In the genomic region with DNA sequence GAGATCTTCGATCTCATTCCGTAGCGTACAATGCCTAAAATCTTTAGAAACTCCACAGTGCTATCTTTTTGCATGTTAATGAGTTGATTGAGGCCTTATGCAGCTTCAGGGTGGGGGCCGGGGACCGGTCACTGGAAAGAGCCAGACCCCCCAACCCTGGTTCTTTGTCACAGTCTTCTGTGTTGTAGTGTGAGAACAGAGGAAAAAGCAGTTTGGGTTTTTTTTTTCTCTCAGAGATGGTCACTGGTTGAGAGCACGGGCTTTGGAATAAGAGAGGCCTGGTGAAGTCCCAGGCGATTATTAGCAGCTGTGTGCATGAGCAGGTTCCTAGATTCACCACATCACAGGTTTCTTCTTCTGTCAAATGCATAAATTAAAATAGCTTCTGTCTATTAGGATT, we compare ENCODE assay signal across 23 cellular contexts.
DNase-seq lines count a peak whose midpoint lies in the region; ATAC-seq and TF ChIP-seq lines count a peak whose summit lies in the region.
"Had no signal": no experiment of that assay in that cellular context is flagged by ENCODE, and none has a peak within 500 bp of the region (broad histone marks: within the 10 kb centered on the region; RNA-seq: fewer than 3 reads in every experiment).

No MANE protein-coding gene starts in this region.

- H4K8ac ChIP-seq in mesendoderm (ENCODE audit: low read depth, low read length): peak overlapping the region; percentile 86

- H3K4me1 ChIP-seq in GM23338 (ENCODE audit: insufficient read depth) (0 out of 2 replicates have a peak, but pooled peaks cover 8% of the 10 kb centered on the region), mesendoderm (ENCODE audit: control insufficient read depth, low read depth, low read length) (peaks cover 2% of the 10 kb centered on the region), neural progenitor cell (peaks cover 45% of the 10 kb centered on the region)
- H3K4me1 ChIP-seq: BE2C, HAP-1 had no signal

- H2BK15ac ChIP-seq in mesendoderm (replicated peaks; ENCODE audit: low read depth): no peak overlapping the region

- H2BK5ac ChIP-seq in mesendoderm (ENCODE audit: low read length): peak overlapping the region; percentile 51

- no peak overlapping the region for H4K5ac ChIP-seq in mesendoderm (ENCODE audit: low read length)

- TF ChIP-seq CTCF in GM23338 (conservative IDR thresholded peaks at IDR 0.05; ENCODE audit: low read depth in 2 of 2) (no peak), brain (conservative IDR thresholded peaks at IDR 0.05) (no peak), neural progenitor cell (IDR thresholded peaks at IDR 0.05) (no peak), type B pancreatic cell (conservative IDR thresholded peaks at IDR 0.05) (no peak)

- no peaks in the 10 kb centered on the region for H3F3A ChIP-seq in GM23338 (replicated peaks; ENCODE audit: low read depth)
- peaks cover 9% of the 10 kb centered on the region for H3F3A ChIP-seq in neural progenitor cell (ENCODE audit: low read depth)

- peak overlapping the region; percentile 9 for H3K56ac ChIP-seq in mesendoderm (ENCODE audit: low read length)

- H3K9ac ChIP-seq in mesendoderm (ENCODE audit: low read length) (peak overlapping the region; percentile 16), neural progenitor cell (no peak overlapping the region)

- peak overlapping the region; percentile 89 for H3K18ac ChIP-seq in mesendoderm (ENCODE audit: low read length)

- no peak overlapping the region for H2BK120ac ChIP-seq in mesendoderm (ENCODE audit: low read depth, low read length)

- H3K36me3 Mint-ChIP-seq in GM23338 (ENCODE audit: low read depth) (no peaks in the 10 kb centered on the region), brain (peaks cover 37% of the 10 kb centered on the region), neural progenitor cell (peaks cover 10% of the 10 kb centered on the region), type B pancreatic cell (no peaks in the 10 kb centered on the region)
- H3K36me3 Mint-ChIP-seq: IgD-negative memory B cell had no signal

- no peaks in the 10 kb centered on the region; the same call in 1 of the 2 replicates for H3K9me2 ChIP-seq in GM23338 (ENCODE audit: insufficient read depth)

- no peaks in the 10 kb centered on the region for H3K36me3 ChIP-seq in GM23338 (ENCODE audit: insufficient read depth)
- H3K36me3 ChIP-seq in mesendoderm (ENCODE audit: control insufficient read depth, insufficient read depth, low read length): no peaks in the 10 kb centered on the region
- H3K36me3 ChIP-seq in neural progenitor cell: no peaks in the 10 kb centered on the region
- H3K36me3 ChIP-seq: BE2C, HAP-1 had no signal

- H3K27ac ChIP-seq in GM23338 (ENCODE audit: low read depth): no peak overlapping the region; the same call in 1 of the 2 replicates
- H3K27ac ChIP-seq in mesendoderm (ENCODE audit: low read depth, low read length): peak overlapping the region; percentile 23
- no peak overlapping the region for H3K27ac ChIP-seq in neural progenitor cell
- H3K27ac ChIP-seq: HL-60 had no signal

- H3K79me2 ChIP-seq in GM23338 (replicated peaks; ENCODE audit: insufficient read depth): no peaks in the 10 kb centered on the region
- H3K79me2 ChIP-seq in mesendoderm (ENCODE audit: control insufficient read depth, insufficient read depth, low read length): no peaks in the 10 kb centered on the region
- H3K79me2 ChIP-seq in neural progenitor cell (ENCODE audit: low read depth): no peaks in the 10 kb centered on the region

- H3K27ac Mint-ChIP-seq in GM23338 (no peak overlapping the region; the same call in 1 of the 2 replicates), brain (peak overlapping the region in 3 of 5 experiments; percentile 11 to 62 (median 60)), neural progenitor cell (no peak overlapping the region), type B pancreatic cell (no peak overlapping the region)
- H3K27ac Mint-ChIP-seq: CD4-positive, CD25-positive, alpha-beta regulatory T cell; IgD-negative memory B cell had no signal

- H3K23ac ChIP-seq in mesendoderm (ENCODE audit: low read length): no peak overlapping the region

- WGBS in mesendoderm (ENCODE audit: extremely low coverage, insufficient coverage, low lambda C conversion rate): no CpG with 5 or more reads among the region's 7 CpGs

- no peaks in the 10 kb centered on the region for H3K9me3 Mint-ChIP-seq in GM23338
- H3K9me3 Mint-ChIP-seq in brain: peaks cover 0 to 3% (median 0%) of the 10 kb centered on the region in 5 experiments
- no peaks in the 10 kb centered on the region for H3K9me3 Mint-ChIP-seq in neural progenitor cell
- H3K9me3 Mint-ChIP-seq in type B pancreatic cell: no peaks in the 10 kb centered on the region
- H3K9me3 Mint-ChIP-seq: CD8-positive, alpha-beta memory T cell had no signal

- peaks cover 2% of the 10 kb centered on the region for H3K27me3 Mint-ChIP-seq in GM23338 (ENCODE audit: insufficient read depth, low read depth, poor library complexity)
- H3K27me3 Mint-ChIP-seq in brain: no peaks in the 10 kb centered on the region
- H3K27me3 Mint-ChIP-seq in neural progenitor cell (ENCODE audit: insufficient read depth, low read depth): no peaks in the 10 kb centered on the region
- peaks cover 8% of the 10 kb centered on the region for H3K27me3 Mint-ChIP-seq in type B pancreatic cell
- H3K27me3 Mint-ChIP-seq: CD4-positive, CD25-positive, alpha-beta regulatory T cell; CD8-positive, alpha-beta memory T cell; IgD-negative memory B cell had no signal

- H3K4me3 Mint-ChIP-seq in GM23338 (no peak overlapping the region), brain (no peak overlapping the region), neural progenitor cell (no peak overlapping the region), type B pancreatic cell (no peak overlapping the region)
- H3K4me3 Mint-ChIP-seq: CD4-positive, CD25-positive, alpha-beta regulatory T cell; CD8-positive, alpha-beta memory T cell; IgD-negative memory B cell had no signal

- DNase-seq in GM23338 (ENCODE audit: low spot score) (no peak), mesendoderm (peak; percentile 58), neural progenitor cell (ENCODE audit: low spot score) (no peak), type B pancreatic cell (ENCODE audit: extremely low spot score, unreplicated experiment) (no peak), AML-193 (lab: John Stamatoyannopoulos, UW) (no peak), NCI-H1417 treated with DMSO at 0.1 percent for 48 hours (lab: John Stamatoyannopoulos, UW) (no peak), mucosa of gallbladder (ENCODE audit: low spot score) (no peak)
- DNase-seq: 8988T; BE2C; C1 segment of cervical spinal cord; CD4-positive, CD25-positive, alpha-beta regulatory T cell; CD8-positive, alpha-beta memory T cell; COR-L47; DMS 273 treated with DMSO at 0.1 percent for 48 hours; DMS53; DND-41; EL had no signal

- H2AFZ ChIP-seq in GM23338: no peak overlapping the region
- peak overlapping the region; percentile 30 for H2AFZ ChIP-seq in neural progenitor cell (replicated peaks)

- H3K79me1 ChIP-seq in mesendoderm (ENCODE audit: low read length): no peaks in the 10 kb centered on the region

- H3K4ac ChIP-seq in mesendoderm (ENCODE audit: low read depth, low read length): no peak overlapping the region

- H4K20me1 ChIP-seq in GM23338 (replicated peaks; ENCODE audit: insufficient read depth) (no peaks in the 10 kb centered on the region), neural progenitor cell (ENCODE audit: low read depth) (no peaks in the 10 kb centered on the region)

- peak; percentile 32; the same call in 1 of the 3 replicates for ATAC-seq in GM23338
- ATAC-seq: GM12878, HepG2 had no signal

- H3K27me3 ChIP-seq in GM23338 (ENCODE audit: insufficient read depth): no peaks in the 10 kb centered on the region
- no peaks in the 10 kb centered on the region for H3K27me3 ChIP-seq in mesendoderm (ENCODE audit: insufficient read depth, low read length, poor library complexity)
- H3K27me3 ChIP-seq in neural progenitor cell: no peaks in the 10 kb centered on the region
- H3K27me3 ChIP-seq: BE2C had no signal

- H3K9me3 ChIP-seq in neural progenitor cell (ENCODE audit: low read depth): no peaks in the 10 kb centered on the region
- H3K9me3 ChIP-seq: BE2C, HAP-1 had no signal

- H3K4me2 ChIP-seq in GM23338 (0 out of 2 replicates have a peak overlapping the region, but pooled peaks have one; percentile 16), mesendoderm (ENCODE audit: low read length) (no peak overlapping the region), neural progenitor cell (peak overlapping the region; percentile 5)

- H3K4me1 Mint-ChIP-seq in GM23338 (peaks cover 17% of the 10 kb centered on the region), brain (peaks cover 16% of the 10 kb centered on the region), neural progenitor cell (peaks cover 14% of the 10 kb centered on the region), type B pancreatic cell (ENCODE audit: unreplicated experiment) (peaks cover 4% of the 10 kb centered on the region)
- H3K4me1 Mint-ChIP-seq: IgD-negative memory B cell had no signal

- H3K4me3 ChIP-seq in GM23338 (no peak overlapping the region), mesendoderm (ENCODE audit: low read length) (no peak overlapping the region), neural progenitor cell (no peak overlapping the region)
- H3K4me3 ChIP-seq: GM12878, HAP-1 had no signal

- H2AK5ac ChIP-seq in mesendoderm (ENCODE audit: low read length): no peak overlapping the region

TF ChIP-seq in GM23338, 12 proteins besides CTCF, POLR2A, EP300 and RAD21 (continues in another document):
- no peak for TF ChIP-seq CREB1 (CRISPR knock-in tag; IDR thresholded peaks at IDR 0.05; ENCODE audit: low read depth)
- TF ChIP-seq POLR2AphosphoS5 (IDR thresholded peaks at IDR 0.05; ENCODE audit: low read depth): no peak

Comparison
In these comparisons a context has a peak if more than half of its experiments do, and no peak if none do; other contexts are left out.
1. H3K27ac Mint-ChIP-seq: peak in brain (3 of 5); none in GM23338 (single experiment), neural progenitor cell (single experiment) and type B pancreatic cell (single experiment).